28 cellular contexts compared by ENCODE assay signal in the genomic region with DNA sequence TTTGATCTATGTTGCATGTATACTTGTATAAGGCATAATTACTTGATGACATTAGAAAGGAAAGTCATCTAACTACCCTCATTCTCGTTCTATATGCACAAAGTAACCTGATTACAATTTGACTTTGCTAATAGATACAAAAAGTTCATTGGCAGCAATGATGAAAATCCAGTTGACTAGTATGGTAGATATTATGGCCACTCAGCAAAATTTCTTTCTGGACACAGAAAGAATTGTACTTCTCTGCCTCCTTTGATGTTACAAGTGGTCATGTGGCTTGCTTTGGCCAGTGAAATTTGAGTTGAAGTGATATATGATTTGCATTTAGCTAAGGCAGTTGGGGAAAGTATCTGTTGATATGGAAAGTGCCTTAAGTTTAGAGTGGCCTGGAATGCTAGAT.
"Had no signal": no experiment of that assay in that cellular context is flagged by ENCODE, and none has a peak within 500 bp of the region (broad histone marks: within the 10 kb centered on the region; RNA-seq: fewer than 3 reads in every experiment).

No MANE protein-coding gene starts in this region.

- FAIRE-seq: endometrium, endothelial cell of umbilical vein, frontal cortex had no signal

- DNase-seq: colonic mucosa; cortex of kidney; dermis blood vessel endothelial cell; dorsolateral prefrontal cortex; effector CD4-positive, alpha-beta T cell; effector CD8-positive, alpha-beta T cell; effector memory CD4-positive, alpha-beta T cell; effector memory CD8-positive, alpha-beta T cell; endodermal cell; erythroblast; esophagus squamous epithelium; foreskin fibroblast; foreskin keratinocyte; foreskin melanocyte; gastrocnemius medialis; glutamatergic neuron; head of caudate nucleus; heart left ventricle; heart right ventricle had no signal

- H3K4me3 ChIP-seq: colonic mucosa, coronary artery, dorsolateral prefrontal cortex, esophagus muscularis mucosa, esophagus squamous epithelium, gastrocnemius medialis, gastroesophageal sphincter, heart left ventricle, heart right ventricle, hepatocyte had no signal

- H3K4me1 ChIP-seq: colonic mucosa, esophagus muscularis mucosa, esophagus squamous epithelium, foreskin keratinocyte, gastrocnemius medialis, gastroesophageal sphincter, heart left ventricle, heart right ventricle had no signal

- H3K27me3 ChIP-seq: colonic mucosa, dorsolateral prefrontal cortex, esophagus muscularis mucosa, esophagus squamous epithelium, foreskin keratinocyte, gastrocnemius medialis, gastroesophageal sphincter, heart left ventricle, heart right ventricle, hepatocyte had no signal

- H3K36me3 ChIP-seq: colonic mucosa, esophagus muscularis mucosa, esophagus squamous epithelium, gastrocnemius medialis, gastroesophageal sphincter, heart left ventricle, heart right ventricle had no signal

- H3K27ac ChIP-seq: colonic mucosa, coronary artery, dorsolateral prefrontal cortex, epithelial cell of prostate, esophagus muscularis mucosa, esophagus squamous epithelium, foreskin keratinocyte, gastrocnemius medialis, gastroesophageal sphincter, heart left ventricle, heart right ventricle, hepatocyte had no signal

- H2AFZ ChIP-seq: hepatocyte had no signal

- H3K79me2 ChIP-seq: hepatocyte had no signal

- H3K9me3 ChIP-seq: colonic mucosa, esophagus muscularis mucosa, esophagus squamous epithelium, gastrocnemius medialis, gastroesophageal sphincter, heart left ventricle, heart right ventricle had no signal

- H3K4me2 ChIP-seq: hepatocyte had no signal

- ATAC-seq: effector memory CD8-positive, alpha-beta T cell; esophagus mucosa; foreskin keratinocyte; gastrocnemius medialis; gastroesophageal sphincter; heart left ventricle; heart right ventricle had no signal
